Comparison of ENCODE assay signal across 9 cellular contexts in the genomic region with DNA sequence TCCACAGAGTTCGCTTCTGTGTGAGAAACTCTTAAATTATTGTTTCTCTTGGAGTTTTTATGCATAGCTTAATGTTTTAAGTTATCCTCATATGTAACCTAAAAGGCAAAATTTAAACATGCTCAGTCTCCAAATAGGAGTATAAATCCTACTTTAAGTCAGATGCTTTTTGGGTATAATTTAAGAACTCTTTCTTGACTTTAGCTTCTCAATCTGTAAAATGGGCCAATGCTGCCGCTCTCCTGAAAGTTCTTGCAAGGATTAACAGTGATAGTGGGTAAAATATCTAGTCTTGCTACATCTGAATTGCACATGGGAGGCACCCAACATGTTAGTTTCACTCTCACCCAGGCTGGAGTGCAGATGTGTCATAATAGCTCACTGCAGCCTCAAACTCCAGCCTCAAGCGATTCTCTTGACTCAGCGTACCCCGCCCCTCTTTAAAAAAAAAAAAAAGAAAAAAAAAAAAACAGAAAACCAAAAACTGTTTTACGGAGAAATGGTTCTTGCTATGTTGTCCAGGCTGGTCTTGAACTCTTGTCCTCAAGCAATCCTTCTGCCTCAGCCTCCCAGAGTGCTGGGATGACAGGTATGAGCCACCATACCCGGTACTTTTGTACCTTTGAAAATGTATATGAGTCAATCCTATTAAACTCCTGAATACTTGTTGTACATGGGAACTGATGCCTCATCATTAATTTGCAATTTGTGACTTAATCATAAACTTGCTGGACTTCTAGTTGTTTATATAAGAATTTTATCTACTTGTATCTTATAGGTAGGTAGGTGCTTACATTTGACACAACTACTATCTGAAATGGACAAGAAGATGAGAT. TPM values are rescaled to one million over a fixed set of nuclear protein-coding genes. Genes with fewer than 3 reads are reported as not detected.
DNase-seq lines count a peak whose midpoint lies in the region; ATAC-seq lines count a peak whose summit lies in the region.
"Had no signal": no experiment of that assay in that cellular context is flagged by ENCODE, and none has a peak within 500 bp of the region (broad histone marks: within the 10 kb centered on the region; RNA-seq: fewer than 3 reads in every experiment).

No MANE protein-coding gene starts in this region.

- H3K36me3 Mint-ChIP-seq in activated CD8-positive, alpha-beta T cell treated with anti-CD3 and anti-CD28 coated beads, Interleukin-2, amount 10 ng/mL, durations not matched to agents 7 days and 5 days (ENCODE audit: low read depth), result peaks cover 7% of the 10 kb centered on the region

- peak overlapping the region; percentile 98 for H3K4me3 Mint-ChIP-seq in activated CD8-positive, alpha-beta T cell treated with anti-CD3 and anti-CD28 coated beads, Interleukin-2, amount 10 ng/mL, durations not matched to agents 7 days and 5 days
- H3K4me3 Mint-ChIP-seq in stimulated activated naive CD8-positive, alpha-beta T cell treated with anti-CD3 and anti-CD28 coated beads, Interleukin-15, amount 100 ng/mL, for 72 hours, result peak overlapping the region in 1 of 2 donors; percentile 98

- no peaks in the 10 kb centered on the region for H3K27me3 Mint-ChIP-seq in activated CD8-positive, alpha-beta T cell treated with anti-CD3 and anti-CD28 coated beads, Interleukin-2, amount 10 ng/mL, durations not matched to agents 7 days and 5 days (ENCODE audit: low read depth)
- no peaks in the 10 kb centered on the region for H3K27me3 Mint-ChIP-seq in stimulated activated naive CD8-positive, alpha-beta T cell treated with anti-CD3 and anti-CD28 coated beads, Interleukin-15, amount 100 ng/mL, for 72 hours

- H3K4me1 Mint-ChIP-seq in activated CD8-positive, alpha-beta T cell treated with anti-CD3 and anti-CD28 coated beads, Interleukin-2, amount 10 ng/mL, durations not matched to agents 7 days and 5 days (ENCODE audit: low read depth), result peaks cover 34% of the 10 kb centered on the region
- peaks cover 45% of the 10 kb centered on the region for H3K4me1 Mint-ChIP-seq in stimulated activated naive CD8-positive, alpha-beta T cell treated with anti-CD3 and anti-CD28 coated beads, Interleukin-15, amount 100 ng/mL, for 72 hours

- POLR2A ChIA-PET in activated CD8-positive, alpha-beta T cell treated with anti-CD3 and anti-CD28 coated beads, Interleukin-2, amount 10 ng/mL, durations not matched to agents 7 days and 5 days (lab: Charles Lee), result interaction anchor here (0.6 to 2.1 kb wide), 2 partner anchors 200 to 460 kb away, joined by 3 to 6 read pairs; no protein-coding TSS in a partner anchor

- no peaks in the 10 kb centered on the region for H3K9me3 Mint-ChIP-seq in activated CD8-positive, alpha-beta T cell treated with anti-CD3 and anti-CD28 coated beads, Interleukin-2, amount 10 ng/mL, durations not matched to agents 7 days and 5 days (ENCODE audit: insufficient read depth)
- no peaks in the 10 kb centered on the region for H3K9me3 Mint-ChIP-seq in stimulated activated naive CD8-positive, alpha-beta T cell treated with anti-CD3 and anti-CD28 coated beads, Interleukin-15, amount 100 ng/mL, for 72 hours

- peak; percentile 63 for DNase-seq in activated naive CD4-positive, alpha-beta T cell treated with Interleukin-2 at 50 U/mL for 16 hours
- DNase-seq in activated naive CD4-positive, alpha-beta T cell (lab: John Stamatoyannopoulos, UW), result no peak
- peak; percentile 52 for DNase-seq in activated CD8-positive, alpha-beta T cell treated with anti-CD3 and anti-CD28 coated beads, Interleukin-2, amount 10 ng/mL, durations not matched to agents 7 days and 5 days
- DNase-seq in fibroblast of peridontal ligament (ENCODE audit: extremely low read depth) (peak; percentile 31), caudate nucleus (lab: John Stamatoyannopoulos, UW) (no peak)
- peak; percentile 34 to 63 for DNase-seq in stimulated activated naive CD8-positive, alpha-beta T cell treated with anti-CD3 and anti-CD28 coated beads, Interleukin-15, amount 100 ng/mL, for 72 hours
- DNase-seq: Right ventricle myocardium superior had no signal

- peak overlapping the region; percentile 92 for H3K27ac Mint-ChIP-seq in activated CD8-positive, alpha-beta T cell treated with anti-CD3 and anti-CD28 coated beads, Interleukin-2, amount 10 ng/mL, durations not matched to agents 7 days and 5 days
- H3K27ac Mint-ChIP-seq in stimulated activated naive CD8-positive, alpha-beta T cell treated with anti-CD3 and anti-CD28 coated beads, Interleukin-15, amount 100 ng/mL, for 72 hours, result no peak overlapping the region

- CTCF ChIA-PET in activated CD8-positive, alpha-beta T cell treated with anti-CD3 and anti-CD28 coated beads, Interleukin-2, amount 10 ng/mL, durations not matched to agents 7 days and 5 days (lab: Charles Lee), result interaction anchor here (0.6 to 7.0 kb wide), 27 partner anchors 10 to 460 kb away, joined by 3 to 113 read pairs (median 7); no protein-coding TSS in a partner anchor

- no peak for ATAC-seq in activated CD8-positive, alpha-beta T cell treated with anti-CD3 and anti-CD28 coated beads, Interleukin-2, amount 10 ng/mL, durations not matched to agents 7 days and 5 days
- ATAC-seq in stimulated activated naive CD8-positive, alpha-beta T cell treated with anti-CD3 and anti-CD28 coated beads, Interleukin-15, amount 100 ng/mL, for 72 hours, result peak; percentile 30
- ATAC-seq in HG03159 (IDR thresholded peaks at IDR 0.05; ENCODE audit: unreplicated experiment), result no peak
- ATAC-seq in HG03196 (IDR thresholded peaks at IDR 0.05; ENCODE audit: unreplicated experiment), result no peak

- no peak overlapping the region for H3K27ac ChIP-seq in caudate nucleus (ENCODE audit: low read depth, low read length)

RNA-seq across cellular contexts. Expression of gene FBXO48, which starts 1.8 kb away (rescaled TPM):
- total RNA-seq in activated CD8-positive, alpha-beta T cell treated with anti-CD3 and anti-CD28 coated beads, Interleukin-2, amount 10 ng/mL, durations not matched to agents 7 days and 5 days, result 1 to 10 TPM; 2.4 to 2.6 TPM

RNA-seq across cellular contexts. Expression of gene APLF, which starts 2.1 kb away (rescaled TPM):
- 1 to 10 TPM; 2.2 to 2.6 TPM for total RNA-seq in activated CD8-positive, alpha-beta T cell treated with anti-CD3 and anti-CD28 coated beads, Interleukin-2, amount 10 ng/mL, durations not matched to agents 7 days and 5 days

Comparison
In these comparisons a context has a peak if more than half of its experiments do, and no peak if none do; other contexts are left out.
1. DNase-seq: peak in activated naive CD4-positive, alpha-beta T cell treated with Interleukin-2 at 50 U/mL for 16 hours (single experiment), activated CD8-positive, alpha-beta T cell treated with anti-CD3 and anti-CD28 coated beads, Interleukin-2, amount 10 ng/mL, durations not matched to agents 7 days and 5 days (single experiment), fibroblast of peridontal ligament (single experiment) and stimulated activated naive CD8-positive, alpha-beta T cell treated with anti-CD3 and anti-CD28 coated beads, Interleukin-15, amount 100 ng/mL, for 72 hours (2 of 2); none in activated naive CD4-positive, alpha-beta T cell (0 of 4) and caudate nucleus (0 of 61).